In the genomic region with DNA sequence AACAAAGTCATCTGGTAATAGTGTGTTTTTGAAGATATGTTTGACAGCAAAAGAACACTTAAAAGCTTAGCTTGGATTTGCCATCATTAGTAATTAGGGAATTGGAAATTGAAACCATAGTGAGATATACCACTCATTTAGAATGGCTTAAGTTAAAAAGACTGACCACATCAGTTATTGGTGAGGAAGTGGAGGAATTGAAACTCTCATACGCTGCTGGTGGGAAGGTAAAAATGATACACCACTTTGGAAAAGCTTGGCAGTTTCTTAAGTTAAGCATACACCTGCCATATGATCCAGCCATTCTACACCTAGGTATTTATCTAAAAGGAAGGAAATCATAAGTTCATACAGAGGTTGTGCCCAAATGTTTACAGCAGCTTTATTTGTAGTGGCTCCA, we compare ENCODE assay signal across 1 cellular context.
TF ChIP-seq lines count a peak whose summit lies in the region.

No MANE protein-coding gene starts in this region.

TF ChIP-seq in GM23338, 12 proteins besides CTCF, POLR2A, EP300 and RAD21 (continued from another document):
- TF ChIP-seq, protein P1, sequence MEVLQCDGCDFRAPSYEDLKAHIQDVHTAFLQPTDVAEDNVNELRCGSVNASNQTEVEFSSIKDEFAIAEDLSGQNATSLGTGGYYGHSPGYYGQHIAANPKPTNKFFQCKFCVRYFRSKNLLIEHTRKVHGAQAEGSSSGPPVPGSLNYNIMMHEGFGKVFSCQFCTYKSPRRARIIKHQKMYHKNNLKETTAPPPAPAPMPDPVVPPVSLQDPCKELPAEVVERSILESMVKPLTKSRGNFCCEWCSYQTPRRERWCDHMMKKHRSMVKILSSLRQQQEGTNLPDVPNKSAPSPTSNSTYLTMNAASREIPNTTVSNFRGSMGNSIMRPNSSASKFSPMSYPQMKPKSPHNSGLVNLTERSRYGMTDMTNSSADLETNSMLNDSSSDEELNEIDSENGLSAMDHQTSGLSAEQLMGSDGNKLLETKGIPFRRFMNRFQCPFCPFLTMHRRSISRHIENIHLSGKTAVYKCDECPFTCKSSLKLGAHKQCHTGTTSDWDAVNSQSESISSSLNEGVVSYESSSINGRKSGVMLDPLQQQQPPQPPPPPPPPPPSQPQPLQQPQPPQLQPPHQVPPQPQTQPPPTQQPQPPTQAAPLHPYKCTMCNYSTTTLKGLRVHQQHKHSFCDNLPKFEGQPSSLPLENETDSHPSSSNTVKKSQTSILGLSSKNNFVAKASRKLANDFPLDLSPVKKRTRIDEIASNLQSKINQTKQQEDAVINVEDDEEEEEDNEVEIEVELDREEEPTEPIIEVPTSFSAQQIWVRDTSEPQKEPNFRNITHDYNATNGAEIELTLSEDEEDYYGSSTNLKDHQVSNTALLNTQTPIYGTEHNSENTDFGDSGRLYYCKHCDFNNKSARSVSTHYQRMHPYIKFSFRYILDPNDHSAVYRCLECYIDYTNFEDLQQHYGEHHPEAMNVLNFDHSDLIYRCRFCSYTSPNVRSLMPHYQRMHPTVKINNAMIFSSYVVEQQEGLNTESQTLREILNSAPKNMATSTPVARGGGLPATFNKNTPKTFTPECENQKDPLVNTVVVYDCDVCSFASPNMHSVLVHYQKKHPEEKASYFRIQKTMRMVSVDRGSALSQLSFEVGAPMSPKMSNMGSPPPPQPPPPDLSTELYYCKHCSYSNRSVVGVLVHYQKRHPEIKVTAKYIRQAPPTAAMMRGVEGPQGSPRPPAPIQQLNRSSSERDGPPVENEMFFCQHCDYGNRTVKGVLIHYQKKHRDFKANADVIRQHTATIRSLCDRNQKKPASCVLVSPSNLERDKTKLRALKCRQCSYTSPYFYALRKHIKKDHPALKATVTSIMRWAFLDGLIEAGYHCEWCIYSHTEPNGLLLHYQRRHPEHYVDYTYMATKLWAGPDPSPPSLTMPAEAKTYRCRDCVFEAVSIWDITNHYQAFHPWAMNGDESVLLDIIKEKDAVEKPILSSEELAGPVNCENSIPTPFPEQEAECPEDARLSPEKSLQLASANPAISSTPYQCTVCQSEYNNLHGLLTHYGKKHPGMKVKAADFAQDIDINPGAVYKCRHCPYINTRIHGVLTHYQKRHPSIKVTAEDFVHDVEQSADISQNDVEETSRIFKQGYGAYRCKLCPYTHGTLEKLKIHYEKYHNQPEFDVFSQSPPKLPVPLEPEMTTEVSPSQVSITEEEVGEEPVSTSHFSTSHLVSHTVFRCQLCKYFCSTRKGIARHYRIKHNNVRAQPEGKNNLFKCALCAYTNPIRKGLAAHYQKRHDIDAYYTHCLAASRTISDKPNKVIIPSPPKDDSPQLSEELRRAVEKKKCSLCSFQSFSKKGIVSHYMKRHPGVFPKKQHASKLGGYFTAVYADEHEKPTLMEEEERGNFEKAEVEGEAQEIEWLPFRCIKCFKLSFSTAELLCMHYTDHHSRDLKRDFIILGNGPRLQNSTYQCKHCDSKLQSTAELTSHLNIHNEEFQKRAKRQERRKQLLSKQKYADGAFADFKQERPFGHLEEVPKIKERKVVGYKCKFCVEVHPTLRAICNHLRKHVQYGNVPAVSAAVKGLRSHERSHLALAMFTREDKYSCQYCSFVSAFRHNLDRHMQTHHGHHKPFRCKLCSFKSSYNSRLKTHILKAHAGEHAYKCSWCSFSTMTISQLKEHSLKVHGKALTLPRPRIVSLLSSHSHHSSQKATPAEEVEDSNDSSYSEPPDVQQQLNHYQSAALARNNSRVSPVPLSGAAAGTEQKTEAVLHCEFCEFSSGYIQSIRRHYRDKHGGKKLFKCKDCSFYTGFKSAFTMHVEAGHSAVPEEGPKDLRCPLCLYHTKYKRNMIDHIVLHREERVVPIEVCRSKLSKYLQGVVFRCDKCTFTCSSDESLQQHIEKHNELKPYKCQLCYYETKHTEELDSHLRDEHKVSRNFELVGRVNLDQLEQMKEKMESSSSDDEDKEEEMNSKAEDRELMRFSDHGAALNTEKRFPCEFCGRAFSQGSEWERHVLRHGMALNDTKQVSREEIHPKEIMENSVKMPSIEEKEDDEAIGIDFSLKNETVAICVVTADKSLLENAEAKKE (CRISPR knock-in tag; IDR thresholded peaks at IDR 0.05), result no peak
- TF ChIP-seq CREB1 (CRISPR knock-in tag; IDR thresholded peaks at IDR 0.05; ENCODE audit: low read depth), result no peak
- no peak for TF ChIP-seq STAT1 (IDR thresholded peaks at IDR 0.05; ENCODE audit: unreplicated experiment)
- no peak for TF ChIP-seq ZNF114 (CRISPR knock-in tag; IDR thresholded peaks at IDR 0.05)
